In the genomic region with DNA sequence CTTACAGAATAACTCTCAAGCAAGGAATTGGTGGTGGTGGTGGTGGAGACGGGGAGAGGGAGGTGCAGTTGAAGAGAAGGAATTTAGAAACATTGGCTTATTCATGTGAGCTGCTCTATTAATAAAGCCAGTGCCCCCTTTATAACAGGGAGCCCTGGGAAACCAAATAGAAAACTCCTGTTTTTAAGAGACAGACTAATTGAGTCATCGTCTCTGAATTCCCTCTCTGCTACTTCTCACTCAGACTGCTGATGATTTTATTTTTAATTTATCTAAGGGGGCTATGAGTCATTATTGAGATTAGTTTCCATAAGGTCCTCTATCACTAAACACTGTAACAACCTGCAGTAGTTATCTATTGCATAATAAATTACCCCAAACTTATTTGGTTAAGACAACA, we compare ENCODE assay signal across 1 cellular context.
TF ChIP-seq lines count a peak whose summit lies in the region.

No MANE protein-coding gene starts in this region.

TF ChIP-seq in HepG2, 621 proteins besides CTCF, POLR2A, EP300 and RAD21 (continued from another document):
- TF ChIP-seq, protein P1, sequence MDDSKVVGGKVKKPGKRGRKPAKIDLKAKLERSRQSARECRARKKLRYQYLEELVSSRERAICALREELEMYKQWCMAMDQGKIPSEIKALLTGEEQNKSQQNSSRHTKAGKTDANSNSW (CRISPR knock-in tag; IDR thresholded peaks at IDR 0.05; ENCODE audit: borderline replicate concordance) = no peak
